In the genomic region with DNA sequence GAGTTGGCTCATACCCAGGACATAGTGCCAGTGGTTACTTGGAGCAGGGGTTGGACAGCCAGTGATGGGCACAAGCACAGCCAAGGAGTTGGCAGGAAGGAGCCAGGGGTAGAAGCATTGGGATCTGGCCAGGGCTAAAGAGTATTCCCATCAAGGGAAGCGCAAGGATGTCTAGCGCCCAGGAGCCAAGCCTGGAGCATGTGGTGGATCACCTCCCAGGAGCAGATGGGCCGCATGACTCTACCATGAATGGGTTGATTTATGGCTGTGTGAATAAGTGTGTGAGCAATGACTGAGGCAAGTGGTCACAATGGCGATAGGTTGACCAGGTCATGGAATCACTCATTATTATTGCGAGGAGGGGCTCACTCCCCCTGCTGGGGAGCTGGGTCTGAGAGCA, we compare ENCODE assay signal across 20 cellular contexts.
"Had no signal": no experiment of that assay in that cellular context is flagged by ENCODE, and none has a peak within 500 bp of the region (broad histone marks: within the 10 kb centered on the region; RNA-seq: fewer than 3 reads in every experiment).

No MANE protein-coding gene starts in this region.

- H3K4me3 ChIP-seq: coronary artery, dorsolateral prefrontal cortex, lung, sigmoid colon, skin epidermis, testis, tibial nerve had no signal

- H3K36me3 Mint-ChIP-seq: immature natural killer cell; natural killer cell treated with Interleukin-12 subunit alpha and Interleukin-12 subunit beta and Interleukin-15 and Interleukin-18, amount 100 ng/mL, for 72 hours; stimulated activated naive B cell treated with anti-CD40 and anti-IgM and Interleukin-4, amounts not matched to agents 10 μg/mL and 1 μg/mL and 100 μg/mL, for 72 hours had no signal

- H3K9me3 Mint-ChIP-seq: natural killer cell treated with Interleukin-12 subunit alpha and Interleukin-12 subunit beta and Interleukin-15 and Interleukin-18, amount 100 ng/mL, for 72 hours; stimulated activated naive B cell treated with anti-CD40 and anti-IgM and Interleukin-4, amounts not matched to agents 10 μg/mL and 1 μg/mL and 100 μg/mL, for 72 hours; stimulated activated naive CD8-positive, alpha-beta T cell treated with anti-CD3 and anti-CD28 coated beads, Interleukin-15, amount 100 ng/mL, for 72 hours had no signal

- H3K4me3 Mint-ChIP-seq: immature natural killer cell; natural killer cell treated with Interleukin-12 subunit alpha and Interleukin-12 subunit beta and Interleukin-15 and Interleukin-18, amount 100 ng/mL, for 72 hours; stimulated activated naive B cell treated with anti-CD40 and anti-IgM and Interleukin-4, amounts not matched to agents 10 μg/mL and 1 μg/mL and 100 μg/mL, for 72 hours; stimulated activated naive CD8-positive, alpha-beta T cell treated with anti-CD3 and anti-CD28 coated beads, Interleukin-15, amount 100 ng/mL, for 72 hours had no signal

- H3K9me3 ChIP-seq: sigmoid colon, testis, tibial nerve had no signal

- H3K36me3 ChIP-seq: sigmoid colon, tibial nerve had no signal

- H3K4me1 Mint-ChIP-seq: immature natural killer cell; stimulated activated naive B cell treated with anti-CD40 and anti-IgM and Interleukin-4, amounts not matched to agents 10 μg/mL and 1 μg/mL and 100 μg/mL, for 72 hours; stimulated activated naive CD8-positive, alpha-beta T cell treated with anti-CD3 and anti-CD28 coated beads, Interleukin-15, amount 100 ng/mL, for 72 hours had no signal

- H3K27ac Mint-ChIP-seq: immature natural killer cell; natural killer cell treated with Interleukin-12 subunit alpha and Interleukin-12 subunit beta and Interleukin-15 and Interleukin-18, amount 100 ng/mL, for 72 hours; stimulated activated naive B cell treated with anti-CD40 and anti-IgM and Interleukin-4, amounts not matched to agents 10 μg/mL and 1 μg/mL and 100 μg/mL, for 72 hours; stimulated activated naive CD8-positive, alpha-beta T cell treated with anti-CD3 and anti-CD28 coated beads, Interleukin-15, amount 100 ng/mL, for 72 hours had no signal

- H3K27ac ChIP-seq: coronary artery, dorsolateral prefrontal cortex, sigmoid colon, skin epidermis, testis, tibial nerve had no signal

- ATAC-seq: esophagus mucosa; left ventricle myocardium superior; stimulated activated naive B cell treated with anti-CD40 and anti-IgM and Interleukin-4, amounts not matched to agents 10 μg/mL and 1 μg/mL and 100 μg/mL, for 72 hours; stimulated activated naive CD8-positive, alpha-beta T cell treated with anti-CD3 and anti-CD28 coated beads, Interleukin-15, amount 100 ng/mL, for 72 hours had no signal

- H3K27me3 Mint-ChIP-seq: natural killer cell treated with Interleukin-12 subunit alpha and Interleukin-12 subunit beta and Interleukin-15 and Interleukin-18, amount 100 ng/mL, for 72 hours; stimulated activated naive CD8-positive, alpha-beta T cell treated with anti-CD3 and anti-CD28 coated beads, Interleukin-15, amount 100 ng/mL, for 72 hours had no signal

- H3K27me3 ChIP-seq: dorsolateral prefrontal cortex, sigmoid colon, testis, tibial nerve had no signal

- DNase-seq: dorsolateral prefrontal cortex; effector CD8-positive, alpha-beta T cell; foreskin fibroblast; immature natural killer cell; left cardiac atrium; left ventricle myocardium superior; mesenchymal stem cell; midbrain; sigmoid colon; stimulated activated CD4-positive, alpha-beta T cell treated with anti-CD3 and anti-CD28 coated beads, Interleukin-2, amount 100 ng/mL, for 24 hours; stimulated activated CD4-positive, alpha-beta T cell treated with anti-CD3 and anti-CD28 coated beads, Interleukin-4, amount 100 ng/mL, for 4 hours; stimulated activated naive B cell treated with anti-CD40 and anti-IgM and Interleukin-4, amounts not matched to agents 10 μg/mL and 1 μg/mL and 100 μg/mL, for 72 hours; stimulated activated naive CD8-positive, alpha-beta T cell treated with anti-CD3 and anti-CD28 coated beads, Interleukin-15, amount 100 ng/mL, for 72 hours; testis had no signal

- H3K4me1 ChIP-seq: sigmoid colon, testis, tibial nerve had no signal
